In genomic region chr10:75175046-75175445, GRCh38 we compare ENCODE assay signal across 21 cellular contexts. TPM values are rescaled to one million over a fixed set of nuclear protein-coding genes. Genes with fewer than 3 reads are reported as not detected.
DNase-seq lines count a peak whose midpoint lies in the region; ATAC-seq and TF ChIP-seq lines count a peak whose summit lies in the region.
"Had no signal": no experiment of that assay in that cellular context is flagged by ENCODE, and none has a peak within 500 bp of the region (broad histone marks: within the 10 kb centered on the region; RNA-seq: fewer than 3 reads in every experiment).

No MANE protein-coding gene starts in this region.

- CTCF ChIA-PET in WTC11 (lab: Charles Lee), result interaction anchor here (1.4 kb wide), 1 partner anchor 13 kb away, joined by 3 read pairs; no protein-coding TSS in a partner anchor

- POLR2A ChIA-PET in WTC11 (lab: Charles Lee), result no interaction called here

- peaks cover 13% of the 10 kb centered on the region for H3K36me3 Mint-ChIP-seq in activated naive CD8-positive, alpha-beta T cell
- peaks cover 27% of the 10 kb centered on the region for H3K36me3 Mint-ChIP-seq in activated naive CD8-positive, alpha-beta T cell treated with anti-CD3 and anti-CD28 coated beads for 36 hours
- H3K36me3 Mint-ChIP-seq in WTC11 (peaks cover 12% of the 10 kb centered on the region), nephron progenitor cell (ENCODE audit: low read depth) (peaks cover 33% of the 10 kb centered on the region)

- no peaks in the 10 kb centered on the region for H3K27me3 Mint-ChIP-seq in activated naive CD8-positive, alpha-beta T cell
- no peaks in the 10 kb centered on the region for H3K27me3 Mint-ChIP-seq in activated naive CD8-positive, alpha-beta T cell treated with anti-CD3 and anti-CD28 coated beads for 36 hours
- H3K27me3 Mint-ChIP-seq in WTC11 (ENCODE audit: low read depth) (no peaks in the 10 kb centered on the region), nephron progenitor cell (ENCODE audit: low read depth, poor library complexity) (no peaks in the 10 kb centered on the region)
- H3K27me3 Mint-ChIP-seq: CD4-positive, alpha-beta T cell; CD8-positive, alpha-beta memory T cell had no signal

- H3K27ac Mint-ChIP-seq in activated naive CD8-positive, alpha-beta T cell, result peak overlapping the region; percentile 10
- no peak overlapping the region for H3K27ac Mint-ChIP-seq in activated naive CD8-positive, alpha-beta T cell treated with anti-CD3 and anti-CD28 coated beads for 36 hours
- peak overlapping the region; percentile 54; the same call in 1 of the 2 replicates for H3K27ac Mint-ChIP-seq in WTC11
- peak overlapping the region; percentile 16 for H3K27ac Mint-ChIP-seq in nephron progenitor cell
- H3K27ac Mint-ChIP-seq: CD4-positive, alpha-beta T cell had no signal

- no peak for TF ChIP-seq CTCF in WTC11 (IDR thresholded peaks at IDR 0.05)
- TF ChIP-seq CTCF in nephron progenitor cell (IDR thresholded peaks at IDR 0.05), result no peak

- peaks cover 12% of the 10 kb centered on the region for H3K4me1 Mint-ChIP-seq in activated naive CD8-positive, alpha-beta T cell (ENCODE audit: low read depth)
- peaks cover 17% of the 10 kb centered on the region for H3K4me1 Mint-ChIP-seq in activated naive CD8-positive, alpha-beta T cell treated with anti-CD3 and anti-CD28 coated beads for 36 hours
- 0 out of 2 replicates have a peak, but pooled peaks cover 2% of the 10 kb centered on the region for H3K4me1 Mint-ChIP-seq in WTC11
- no peaks in the 10 kb centered on the region for H3K4me1 Mint-ChIP-seq in nephron progenitor cell
- H3K4me1 Mint-ChIP-seq: CD14-positive monocyte had no signal

- no peaks in the 10 kb centered on the region for H3K9me3 Mint-ChIP-seq in activated naive CD8-positive, alpha-beta T cell (ENCODE audit: low read depth)
- H3K9me3 Mint-ChIP-seq in activated naive CD8-positive, alpha-beta T cell treated with anti-CD3 and anti-CD28 coated beads for 36 hours, result no peaks in the 10 kb centered on the region
- H3K9me3 Mint-ChIP-seq in WTC11 (no peaks in the 10 kb centered on the region), nephron progenitor cell (no peaks in the 10 kb centered on the region)
- H3K9me3 Mint-ChIP-seq: CD14-positive monocyte; CD4-positive, alpha-beta T cell; CD8-positive, alpha-beta memory T cell had no signal

- no peak overlapping the region for H3K4me3 Mint-ChIP-seq in activated naive CD8-positive, alpha-beta T cell
- no peak overlapping the region for H3K4me3 Mint-ChIP-seq in activated naive CD8-positive, alpha-beta T cell treated with anti-CD3 and anti-CD28 coated beads for 36 hours
- H3K4me3 Mint-ChIP-seq in WTC11 (no peak overlapping the region), nephron progenitor cell (no peak overlapping the region)
- H3K4me3 Mint-ChIP-seq: CD14-positive monocyte; CD4-positive, alpha-beta T cell; CD8-positive, alpha-beta memory T cell had no signal

- no peak for ATAC-seq in WTC11
- ATAC-seq: A549 had no signal

- DNase-seq in activated naive CD8-positive, alpha-beta T cell treated with anti-CD3 and anti-CD28 coated beads for 36 hours, result no peak
- DNase-seq in WTC11 (ENCODE audit: low spot score), result no peak
- no peak for DNase-seq in nephron progenitor cell
- no peak for DNase-seq in RKO (ENCODE audit: low spot score)
- no peak for DNase-seq in GF-D8 (lab: John Stamatoyannopoulos, UW)
- DNase-seq: 8988T; ACHN; AML-193; BE2C; CD4-positive, alpha-beta T cell; CD8-positive, alpha-beta memory T cell; DMS 273 treated with DMSO at 0.1 percent for 48 hours; DMS79; EL; GDM1; GOT3; H7; HCEC 1CT had no signal

TF ChIP-seq in WTC11, 78 proteins besides CTCF, POLR2A, EP300 and RAD21:
- no peak for TF ChIP-seq JAZF1 (CRISPR knock-in tag; IDR thresholded peaks at IDR 0.05)

RNA-seq across cellular contexts. Expression of gene VDAC2, which starts 35.5 kb away (rescaled TPM):
- total RNA-seq in activated naive CD8-positive, alpha-beta T cell treated with anti-CD3 and anti-CD28 coated beads for 36 hours, result 100 to 1,000 TPM; 266 to 276 TPM
- 283 to 284 TPM (median 283 TPM) in 3 replicates for total RNA-seq in WTC11 (2021)
